ENCODE assay signal across 18 cellular contexts in genomic region chr9:124046189-124046588, GRCh38. TPM values are rescaled to one million over a fixed set of nuclear protein-coding genes. Genes with fewer than 3 reads are reported as not detected.
DNase-seq lines count a peak whose midpoint lies in the region; ATAC-seq and TF ChIP-seq lines count a peak whose summit lies in the region.
"Had no signal": no experiment of that assay in that cellular context is flagged by ENCODE, and none has a peak within 500 bp of the region (broad histone marks: within the 10 kb centered on the region; RNA-seq: fewer than 3 reads in every experiment).

No MANE protein-coding gene starts in this region.

- no peak overlapping the region for H3K9ac ChIP-seq in NT2/D1 (ENCODE audit: insufficient read length, low read depth)
- H3K9ac ChIP-seq in iPS-15b (ENCODE audit: low read depth, low read length): no peak overlapping the region
- H3K9ac ChIP-seq in parathyroid adenoma: no peak overlapping the region
- H3K9ac ChIP-seq: KMS-11 had no signal

- no peaks in the 10 kb centered on the region for H3K36me3 ChIP-seq in ACC112 (ENCODE audit: insufficient read depth, low read length)
- no peaks in the 10 kb centered on the region for H3K36me3 ChIP-seq in NT2/D1 (ENCODE audit: insufficient read depth, insufficient read length, low read length)
- no peaks in the 10 kb centered on the region for H3K36me3 ChIP-seq in iPS-15b (ENCODE audit: control insufficient read depth, insufficient read depth, low read length)
- no peaks in the 10 kb centered on the region for H3K36me3 ChIP-seq in parathyroid adenoma (ENCODE audit: control insufficient read depth, insufficient read depth, low read length)
- H3K36me3 ChIP-seq: BE2C had no signal

- H3K9me3 ChIP-seq in NT2/D1 (ENCODE audit: insufficient read depth, low read length) (no peaks in the 10 kb centered on the region), iPS-15b (ENCODE audit: control insufficient read depth, insufficient read depth, low read length) (no peaks in the 10 kb centered on the region), parathyroid adenoma (ENCODE audit: control insufficient read depth, low read length) (no peaks in the 10 kb centered on the region)
- H3K9me3 ChIP-seq: BE2C had no signal

- H3K27ac Mint-ChIP-seq in activated CD8-positive, alpha-beta T cell treated with anti-CD3 and anti-CD28 coated beads, Interleukin-2, amount 10 ng/mL, durations not matched to agents 7 days and 5 days: no peak overlapping the region
- H3K27ac Mint-ChIP-seq: CD4-positive, CD25-positive, alpha-beta regulatory T cell had no signal

- H3K4me3 ChIP-seq in ACC112 (ENCODE audit: low read depth, low read length) (peak overlapping the region; percentile 75), NT2/D1 (ENCODE audit: insufficient read length, low read depth) (peak overlapping the region; percentile 41), iPS-15b (ENCODE audit: low read depth, low read length) (peak overlapping the region; percentile 61), parathyroid adenoma (ENCODE audit: low read depth, low read length) (peak overlapping the region; percentile 46)

- POLR2A ChIA-PET in activated CD8-positive, alpha-beta T cell treated with anti-CD3 and anti-CD28 coated beads, Interleukin-2, amount 10 ng/mL, durations not matched to agents 7 days and 5 days (lab: Charles Lee): no interaction called here

- no peaks in the 10 kb centered on the region for H3K79me2 ChIP-seq in ACC112 (ENCODE audit: control insufficient read depth, insufficient read depth, low read length, unreplicated experiment)
- no peaks in the 10 kb centered on the region for H3K79me2 ChIP-seq in parathyroid adenoma

- peaks cover under 1% of the 10 kb centered on the region for H3K4me1 Mint-ChIP-seq in activated CD8-positive, alpha-beta T cell treated with anti-CD3 and anti-CD28 coated beads, Interleukin-2, amount 10 ng/mL, durations not matched to agents 7 days and 5 days (ENCODE audit: low read depth)

- TF ChIP-seq CTCF in parathyroid adenoma (IDR thresholded peaks at IDR 0.05) (no peak), foreskin keratinocyte (conservative IDR thresholded peaks at IDR 0.05) (no peak)

- ATAC-seq in foreskin keratinocyte: no peak
- ATAC-seq in activated CD8-positive, alpha-beta T cell treated with anti-CD3 and anti-CD28 coated beads, Interleukin-2, amount 10 ng/mL, durations not matched to agents 7 days and 5 days: no peak

- no peaks in the 10 kb centered on the region for H3K36me3 Mint-ChIP-seq in activated CD8-positive, alpha-beta T cell treated with anti-CD3 and anti-CD28 coated beads, Interleukin-2, amount 10 ng/mL, durations not matched to agents 7 days and 5 days (ENCODE audit: low read depth)
- H3K36me3 Mint-ChIP-seq: CD4-positive, CD25-positive, alpha-beta regulatory T cell had no signal

- peaks cover 12% of the 10 kb centered on the region for H3K4me1 ChIP-seq in ACC112 (ENCODE audit: control insufficient read depth, insufficient read depth, low read length, unreplicated experiment)
- H3K4me1 ChIP-seq in NT2/D1 (ENCODE audit: insufficient read depth, insufficient read length): peaks cover 5% of the 10 kb centered on the region
- no peaks in the 10 kb centered on the region for H3K4me1 ChIP-seq in iPS-15b (ENCODE audit: control insufficient read depth, insufficient read depth, low read length)
- no peaks in the 10 kb centered on the region for H3K4me1 ChIP-seq in parathyroid adenoma
- H3K4me1 ChIP-seq in foreskin keratinocyte: no peaks in the 10 kb centered on the region
- H3K4me1 ChIP-seq: BE2C had no signal

- peak overlapping the region; percentile 72 for H3K4me2 ChIP-seq in parathyroid adenoma (ENCODE audit: low read length)
- H3K4me2 ChIP-seq: KMS-11 had no signal

- no peak overlapping the region for H2AFZ ChIP-seq in ACC112 (ENCODE audit: low read length, unreplicated experiment)
- no peak overlapping the region for H2AFZ ChIP-seq in parathyroid adenoma

- H3K27me3 ChIP-seq in ACC112 (ENCODE audit: insufficient read depth, low read length): peaks cover 7% of the 10 kb centered on the region
- peaks cover 15% of the 10 kb centered on the region for H3K27me3 ChIP-seq in NT2/D1 (ENCODE audit: insufficient read depth, insufficient read length)
- peaks cover 52% of the 10 kb centered on the region for H3K27me3 ChIP-seq in iPS-15b (ENCODE audit: control insufficient read depth, insufficient read depth, low read length)
- peaks cover 3% of the 10 kb centered on the region for H3K27me3 ChIP-seq in parathyroid adenoma (ENCODE audit: control insufficient read depth, insufficient read depth, low read length)
- peaks cover 51% of the 10 kb centered on the region for H3K27me3 ChIP-seq in foreskin keratinocyte
- H3K27me3 ChIP-seq: BE2C had no signal

- H3K9me3 Mint-ChIP-seq in activated CD8-positive, alpha-beta T cell treated with anti-CD3 and anti-CD28 coated beads, Interleukin-2, amount 10 ng/mL, durations not matched to agents 7 days and 5 days (ENCODE audit: insufficient read depth): no peaks in the 10 kb centered on the region

- CTCF ChIA-PET in activated CD8-positive, alpha-beta T cell treated with anti-CD3 and anti-CD28 coated beads, Interleukin-2, amount 10 ng/mL, durations not matched to agents 7 days and 5 days (lab: Charles Lee): no interaction called here

- DNase-seq in NT2/D1 (ENCODE audit: low read depth, low spot score): no peak
- no peak for DNase-seq in foreskin keratinocyte
- DNase-seq in activated naive CD4-positive, alpha-beta T cell treated with Interleukin-2 at 50 U/mL for 16 hours: no peak
- DNase-seq in stimulated activated naive CD4-positive, alpha-beta T cell (lab: John Stamatoyannopoulos, UW): no peak
- no peak for DNase-seq in activated CD8-positive, alpha-beta T cell treated with anti-CD3 and anti-CD28 coated beads, Interleukin-2, amount 10 ng/mL, durations not matched to agents 7 days and 5 days
- DNase-seq: CD4-positive, CD25-positive, alpha-beta regulatory T cell; GF-D8; NCI-H187; NCI-H2107; NCI-H510A; NCI-H774; SHP77 treated with DMSO at 0.1 percent for 48 hours had no signal

- H3K4me3 Mint-ChIP-seq in activated CD8-positive, alpha-beta T cell treated with anti-CD3 and anti-CD28 coated beads, Interleukin-2, amount 10 ng/mL, durations not matched to agents 7 days and 5 days: no peak overlapping the region

- H3K27me3 Mint-ChIP-seq in activated CD8-positive, alpha-beta T cell treated with anti-CD3 and anti-CD28 coated beads, Interleukin-2, amount 10 ng/mL, durations not matched to agents 7 days and 5 days (ENCODE audit: low read depth): peaks cover 42% of the 10 kb centered on the region

- H3K27ac ChIP-seq in ACC112 (ENCODE audit: low read depth, low read length) (no peak overlapping the region), parathyroid adenoma (no peak overlapping the region), foreskin keratinocyte (no peak overlapping the region)
- H3K27ac ChIP-seq: GM23248, KMS-11 had no signal

RNA-seq across cellular contexts. Expression of gene LHX2, which starts 34.6 kb away (rescaled TPM):
- not detected in 2 replicates for total RNA-seq in foreskin keratinocyte
- polyA plus RNA-seq in foreskin keratinocyte: not detected in 2 replicates
- total RNA-seq in activated CD8-positive, alpha-beta T cell treated with anti-CD3 and anti-CD28 coated beads, Interleukin-2, amount 10 ng/mL, durations not matched to agents 7 days and 5 days: not detected
- total RNA-seq: CD4-positive, CD25-positive, alpha-beta regulatory T cell; GM23248 had no signal
- polyA plus RNA-seq: CD4-positive, CD25-positive, alpha-beta regulatory T cell; GM23248 had no signal
